8 cellular contexts compared by ENCODE assay signal in genomic region chr19:1040476-1041271, GRCh38. TPM values are rescaled to one million over a fixed set of nuclear protein-coding genes. Genes with fewer than 3 reads are reported as not detected.
DNase-seq lines count a peak whose midpoint lies in the region; ATAC-seq, FAIRE-seq and TF ChIP-seq lines count a peak whose summit lies in the region.

No MANE protein-coding gene starts in this region.

- DNase-seq in AG20443 (ENCODE audit: low spot score): peak; percentile 96
- DNase-seq in NT2/D1 (ENCODE audit: low read depth, low spot score): peak; percentile 92
- DNase-seq in activated CD8-positive, alpha-beta memory T cell treated with anti-CD3 and anti-CD28 coated beads, Interleukin-2, amount 50 U/mL, for 4 hours: peak; percentile 90
- peak; percentile 90 for DNase-seq in endothelial cell of umbilical vein (ENCODE audit: low read depth, low spot score)
- peak; percentile 89 for DNase-seq in midbrain (lab: John Stamatoyannopoulos, UW)
- peak; percentile 83 for DNase-seq in stimulated activated CD8-positive, alpha-beta memory T cell treated with anti-CD3 and anti-CD28 coated beads, Interleukin-15, amount 100 ng/mL, for 1 hour (ENCODE audit: low read depth)

- peak overlapping the region; percentile 48 for H3K9ac ChIP-seq in HUES6 (ENCODE audit: low read length)
- peak overlapping the region; percentile 93 for H3K9ac ChIP-seq in NT2/D1 (ENCODE audit: insufficient read length, low read depth)
- H3K9ac ChIP-seq in endothelial cell of umbilical vein (replicated peaks; ENCODE audit: extremely low read depth, insufficient read depth, low read length): no peak overlapping the region

- no peaks in the 10 kb centered on the region for H4K20me1 ChIP-seq in endothelial cell of umbilical vein (replicated peaks; ENCODE audit: control insufficient read depth, extremely low read depth, insufficient read depth, low read length)

- FAIRE-seq in endothelial cell of umbilical vein (lab: Jason Lieb, UNC): peak; percentile 99

- H3K4me1 ChIP-seq in HUES6 (ENCODE audit: control insufficient read depth, insufficient read depth, low read length): peaks cover 9% of the 10 kb centered on the region; the same call in 1 of the 2 replicates
- H3K4me1 ChIP-seq in NT2/D1 (ENCODE audit: insufficient read depth, insufficient read length): peaks cover 22% of the 10 kb centered on the region
- H3K4me1 ChIP-seq in endothelial cell of umbilical vein (ENCODE audit: control insufficient read depth, extremely low read depth, insufficient read depth, low read length): peaks cover 25% of the 10 kb centered on the region

- peak; percentile 44 for ATAC-seq in GM19395 (IDR thresholded peaks at IDR 0.05; ENCODE audit: unreplicated experiment)

- POLR2A ChIA-PET in endothelial cell of umbilical vein (lab: Charles Lee): interaction anchor here (0.6 to 1.7 kb wide), 4 partner anchors 8 to 64 kb away, joined by 3 to 36 read pairs (median 3); partner anchors contain the start of gene CNN2

- TF ChIP-seq POLR2A in endothelial cell of umbilical vein (IDR thresholded peaks at IDR 0.05; ENCODE audit: low read depth, low read length): no peak

- H3K27me3 ChIP-seq in HUES6 (ENCODE audit: control insufficient read depth, insufficient read depth, low read length) (no peaks in the 10 kb centered on the region), NT2/D1 (ENCODE audit: insufficient read depth, insufficient read length) (no peaks in the 10 kb centered on the region), endothelial cell of umbilical vein (ENCODE audit: control insufficient read depth in 2 of 2, insufficient read depth in 2 of 2, low read length in 2 of 2) (no peaks in the 10 kb centered on the region)

- BruUV-seq in endothelial cell of umbilical vein (replicated peaks; lab: Mats Ljungman, UMichigan): no TSS peak

- peak overlapping the region; percentile 83 for H3K4me2 ChIP-seq in endothelial cell of umbilical vein (ENCODE audit: insufficient read depth, low read length)

- TF ChIP-seq CTCF in endothelial cell of umbilical vein (IDR thresholded peaks at IDR 0.05; ENCODE audit: extremely low read depth in 1 of 2, insufficient read depth in 1 of 2, low read depth in 1 of 2, low read length in 2 of 2): no peak

- H3K79me2 ChIP-seq in endothelial cell of umbilical vein (ENCODE audit: control insufficient read depth, insufficient read depth, low read length): no peaks in the 10 kb centered on the region

- no peaks in the 10 kb centered on the region for H3K9me3 ChIP-seq in HUES6 (ENCODE audit: control insufficient read depth, insufficient read depth, low read depth, low read length)
- H3K9me3 ChIP-seq in NT2/D1 (ENCODE audit: insufficient read depth, low read length): no peaks in the 10 kb centered on the region; the same call in 1 of the 2 replicates
- no peaks in the 10 kb centered on the region for H3K9me3 ChIP-seq in endothelial cell of umbilical vein (replicated peaks; ENCODE audit: control insufficient read depth, insufficient read depth, low read length)

- H2AFZ ChIP-seq in endothelial cell of umbilical vein (ENCODE audit: low read depth, low read length): peak overlapping the region; percentile 55

- no peak overlapping the region for H3K27ac ChIP-seq in HUES6 (ENCODE audit: low read depth, low read length)
- H3K27ac ChIP-seq in endothelial cell of umbilical vein (ENCODE audit: insufficient read depth, low read depth, low read length): no peak overlapping the region

- intact Hi-C loops in endothelial cell of umbilical vein (cut with micrococcal nuclease): loop anchor here (2.0 kb wide), 1 partner anchor 54 kb away; the partner anchor contains the start of gene POLR2E

- CTCF ChIA-PET in endothelial cell of umbilical vein (lab: Charles Lee): interaction anchor here (0.7 to 2.7 kb wide), 3 partner anchors 12 to 26 kb away, joined by 3 to 10 read pairs (median 3); partner anchors contain the start of gene ARHGAP45

- H3K4me3 ChIP-seq in HUES6 (ENCODE audit: low read depth, low read length) (peak overlapping the region; percentile 67), NT2/D1 (ENCODE audit: insufficient read length, low read depth) (peak overlapping the region; percentile 89), endothelial cell of umbilical vein (replicated peaks in 1 of 3; ENCODE audit: insufficient read depth in 1 of 3, low read depth in 1 of 3, low read length in 3 of 3) (peak overlapping the region; percentile 6 to 51 (median 51))

- H3K9me1 ChIP-seq in endothelial cell of umbilical vein (replicated peaks; ENCODE audit: control insufficient read depth, extremely low read depth, insufficient read depth, low read length): no peaks in the 10 kb centered on the region

- dilution Hi-C loops in endothelial cell of umbilical vein (cut with MboI; ENCODE audit: extremely low pct_ligation_motif_present, low sequenced_read_pairs): no loop called here

- H3K36me3 ChIP-seq in HUES6 (ENCODE audit: control insufficient read depth, insufficient read depth, low read length) (peaks cover 28% of the 10 kb centered on the region), NT2/D1 (ENCODE audit: insufficient read depth, insufficient read length, low read length) (peaks cover 41% of the 10 kb centered on the region), endothelial cell of umbilical vein (ENCODE audit: control insufficient read depth in 2 of 2, extremely low read depth in 1 of 2, insufficient read depth in 2 of 2, low read length in 2 of 2) (peaks cover 7 to 8% of the 10 kb centered on the region in 2 experiments)

TF ChIP-seq in endothelial cell of umbilical vein, 7 proteins besides CTCF, POLR2A, EP300 and RAD21:
- no peak for TF ChIP-seq MYC (IDR thresholded peaks at IDR 0.05; ENCODE audit: low read depth, low read length)
- TF ChIP-seq GATA2 (IDR thresholded peaks at IDR 0.05; ENCODE audit: insufficient read depth, insufficient read length, low read depth, low read length): no peak

RNA-seq across cellular contexts. Expression of gene ABCA7, which starts 0.8 kb away (rescaled TPM):
- 9.8 and 11.0 TPM in 2 replicates for total RNA-seq in endothelial cell of umbilical vein
- 4.9 and 5.7 TPM in 2 replicates for polyA plus RNA-seq in endothelial cell of umbilical vein
- polyA plus RNA-seq in endothelial cell of umbilical vein (2011; cell fraction: cytosol; rRNA removed): 1.7 and 2.9 TPM in 2 replicates
- polyA plus RNA-seq in endothelial cell of umbilical vein (2011; cell fraction: nucleus; rRNA removed): 25.2 and 29.3 TPM in 2 replicates
- 5.0 and 7.1 TPM in 2 replicates for polyA plus RNA-seq in endothelial cell of umbilical vein (2012)
- polyA minus RNA-seq in endothelial cell of umbilical vein: 4.2 and 7.0 TPM in 2 replicates
- polyA minus RNA-seq in endothelial cell of umbilical vein (2011; cell fraction: cytosol; rRNA and poly(A)+ RNA removed): 15.1 TPM
- 7.5 and 13.3 TPM in 2 replicates for polyA minus RNA-seq in endothelial cell of umbilical vein (2011; cell fraction: nucleus; rRNA and poly(A)+ RNA removed)

RNA-seq across cellular contexts. Expression of gene CNN2, which starts 14.3 kb away (rescaled TPM):
- total RNA-seq in endothelial cell of umbilical vein: 280 and 286 TPM in 2 replicates
- 185 and 207 TPM in 2 replicates for polyA plus RNA-seq in endothelial cell of umbilical vein
- 229 and 243 TPM in 2 replicates for polyA plus RNA-seq in endothelial cell of umbilical vein (2011; cell fraction: cytosol; rRNA removed)
- polyA plus RNA-seq in endothelial cell of umbilical vein (2011; cell fraction: nucleus; rRNA removed): 142 and 181 TPM in 2 replicates
- 136 and 160 TPM in 2 replicates for polyA plus RNA-seq in endothelial cell of umbilical vein (2012)
- 234 and 253 TPM in 2 replicates for polyA minus RNA-seq in endothelial cell of umbilical vein
- polyA minus RNA-seq in endothelial cell of umbilical vein (2011; cell fraction: cytosol; rRNA and poly(A)+ RNA removed): 88.5 TPM
- 55.9 and 80.4 TPM in 2 replicates for polyA minus RNA-seq in endothelial cell of umbilical vein (2011; cell fraction: nucleus; rRNA and poly(A)+ RNA removed)

RNA-seq across cellular contexts. Expression of gene RNU6-2, which starts 19.4 kb away (rescaled TPM):
- total RNA-seq in endothelial cell of umbilical vein: not detected in 2 replicates
- not detected in 2 replicates for polyA plus RNA-seq in endothelial cell of umbilical vein
- polyA plus RNA-seq in endothelial cell of umbilical vein (2011; cell fraction: cytosol; rRNA removed): not detected in 2 replicates
- not detected in 2 replicates for polyA plus RNA-seq in endothelial cell of umbilical vein (2011; cell fraction: nucleus; rRNA removed)
- not detected in 2 replicates for polyA plus RNA-seq in endothelial cell of umbilical vein (2012)
- not detected in 2 replicates for polyA minus RNA-seq in endothelial cell of umbilical vein
- 1,914 TPM for polyA minus RNA-seq in endothelial cell of umbilical vein (2011; cell fraction: cytosol; rRNA and poly(A)+ RNA removed)
- not detected in 2 replicates for polyA minus RNA-seq in endothelial cell of umbilical vein (2011; cell fraction: nucleus; rRNA and poly(A)+ RNA removed)

RNA-seq across cellular contexts. Expression of gene TMEM259, which starts 19.8 kb away (rescaled TPM):
- 142 and 147 TPM in 2 replicates for total RNA-seq in endothelial cell of umbilical vein
- 297 and 430 TPM in 2 replicates for polyA plus RNA-seq in endothelial cell of umbilical vein
- polyA plus RNA-seq in endothelial cell of umbilical vein (2011; cell fraction: cytosol; rRNA removed): 93.5 and 128 TPM in 2 replicates
- polyA plus RNA-seq in endothelial cell of umbilical vein (2011; cell fraction: nucleus; rRNA removed): 626 and 670 TPM in 2 replicates
- 67.8 and 100 TPM in 2 replicates for polyA plus RNA-seq in endothelial cell of umbilical vein (2012)
- 80.3 and 87.9 TPM in 2 replicates for polyA minus RNA-seq in endothelial cell of umbilical vein
- polyA minus RNA-seq in endothelial cell of umbilical vein (2011; cell fraction: cytosol; rRNA and poly(A)+ RNA removed): 53.1 TPM
- 74.8 and 114 TPM in 2 replicates for polyA minus RNA-seq in endothelial cell of umbilical vein (2011; cell fraction: nucleus; rRNA and poly(A)+ RNA removed)

RNA-seq across cellular contexts. Expression of gene ARHGAP45, which starts 26.3 kb away (rescaled TPM):
- 10.4 and 12.5 TPM in 2 replicates for total RNA-seq in endothelial cell of umbilical vein
- 6.9 and 7.5 TPM in 2 replicates for polyA plus RNA-seq in endothelial cell of umbilical vein
- 4.0 and 4.3 TPM in 2 replicates for polyA plus RNA-seq in endothelial cell of umbilical vein (2011; cell fraction: cytosol; rRNA removed)
- 7.1 and 9.4 TPM in 2 replicates for polyA plus RNA-seq in endothelial cell of umbilical vein (2011; cell fraction: nucleus; rRNA removed)
- 8.3 TPM in 2 replicates for polyA plus RNA-seq in endothelial cell of umbilical vein (2012)
- polyA minus RNA-seq in endothelial cell of umbilical vein: 3.2 and 4.9 TPM in 2 replicates
- 22.9 TPM for polyA minus RNA-seq in endothelial cell of umbilical vein (2011; cell fraction: cytosol; rRNA and poly(A)+ RNA removed)
- polyA minus RNA-seq in endothelial cell of umbilical vein (2011; cell fraction: nucleus; rRNA and poly(A)+ RNA removed): 1.6 and 4.6 TPM in 2 replicates
